In genomic region chr1:156816561-156817328, GRCh38 we compare ENCODE assay signal across 9 cellular contexts. TPM values are rescaled to one million over a fixed set of nuclear protein-coding genes. Genes with fewer than 3 reads are reported as not detected.
DNase-seq lines count a peak whose midpoint lies in the region; ATAC-seq and TF ChIP-seq lines count a peak whose summit lies in the region.
"Had no signal": no experiment of that assay in that cellular context is flagged by ENCODE, and none has a peak within 500 bp of the region (broad histone marks: within the 10 kb centered on the region; RNA-seq: fewer than 3 reads in every experiment).

TSS of gene SH2D2A (minus strand) at chr1:156816848. CDS start at chr1:156816708, 140 bp downstream.

- POLR2A ChIA-PET in GM10248 (lab: Yijun Ruan, JAX), result interaction anchor here (1.0 kb wide), 1 partner anchor 8 kb away, joined by 3 read pairs; no protein-coding TSS in a partner anchor

- H3K4me3 ChIP-seq in RWPE2 (ENCODE audit: severe bottlenecking) (no peak within 1 kb of the TSS), lower leg skin (ENCODE audit: low read depth, poor library complexity, severe bottlenecking) (no peak within 1 kb of the TSS)
- H3K4me3 ChIP-seq: ovary had no signal

- no peak for TF ChIP-seq POLR2A in lower leg skin (IDR thresholded peaks at IDR 0.05)

- H3K36me3 ChIP-seq in RWPE2 (ENCODE audit: low read depth), result no peaks in the 10 kb centered on the region
- H3K36me3 ChIP-seq: ovary had no signal

- intact Hi-C loops in lower leg skin (cut with DNase I; ENCODE audit: low total_unique reads), result no loop called here

- WGBS in lower leg skin, 2 donors, result 41 to 49% methylated on average over 10 of the region's 10 CpGs

- ATAC-seq in HG02798 (IDR thresholded peaks at IDR 0.05; ENCODE audit: poor library complexity, unreplicated experiment), result peak; percentile 68
- peak; percentile 58 for ATAC-seq in RWPE2 (ENCODE audit: low read depth)

- peaks cover 41% of the 10 kb centered on the region for H3K4me1 ChIP-seq in RWPE2 (ENCODE audit: insufficient read depth, poor library complexity, severe bottlenecking)

- CTCF ChIA-PET in GM10248 (lab: Yijun Ruan, JAX), result interaction anchor here (0.8 to 11.5 kb wide), 7 partner anchors 18 to 343 kb away, joined by 3 to 106 read pairs (median 5); partner anchors contain the start of gene NTRK1

- no peaks in the 10 kb centered on the region for H3K9me3 ChIP-seq in RWPE2 (ENCODE audit: severe bottlenecking)
- H3K9me3 ChIP-seq: ovary had no signal

- H3K27ac ChIP-seq in RWPE2 (ENCODE audit: poor library complexity, severe bottlenecking), result peak within 1 kb of the TSS; percentile 32

- TF ChIP-seq CTCF in GM10248 (IDR thresholded peaks at IDR 0.05; ENCODE audit: control extremely low read depth, extremely low read depth, low read depth, missing control alignments) (no peak), RWPE2 (IDR thresholded peaks at IDR 0.05; ENCODE audit: poor library complexity, severe bottlenecking) (no peak), lower leg skin (IDR thresholded peaks at IDR 0.05) (no peak)

- H3K27me3 ChIP-seq in RWPE2 (ENCODE audit: insufficient read depth, poor library complexity, severe bottlenecking), result no peaks in the 10 kb centered on the region
- H3K27me3 ChIP-seq: ovary had no signal

- DNase-seq in GM10248 (ENCODE audit: extremely low spot score), result peak; percentile 86
- peak; percentile 63 for DNase-seq in RWPE2 (ENCODE audit: low spot score)
- DNase-seq in activated gamma-delta T cell treated with anti-CD3 and anti-CD28 coated beads, Interleukin-2, amount 50 U/mL, for 16 hours (ENCODE audit: low read depth), result peak; percentile 95
- peak; percentile 43 to 90 for DNase-seq in lower leg skin (ENCODE audit: low spot score in 2 of 2)
- peak; percentile 90 to 92 for DNase-seq in stimulated activated CD8-positive, alpha-beta memory T cell treated with anti-CD3 and anti-CD28 coated beads, Interleukin-4, amount 100 ng/mL, for 1 hour (ENCODE audit: low read depth in 2 of 2, low spot score in 1 of 2)
- no peak for DNase-seq in superior temporal gyrus (ENCODE audit: extremely low spot score)
- DNase-seq in SHP77 treated with DMSO at 0.1 percent for 48 hours (lab: John Stamatoyannopoulos, UW), result no peak

RNA-seq across cellular contexts. Expression of gene SH2D2A, which starts in this region (rescaled TPM):
- total RNA-seq in lower leg skin, result 1 to 10 TPM in 1 of 4 donors, not detected in 3; 1.5 TPM

Comparison
In these comparisons a context has a peak if more than half of its experiments do, and no peak if none do; other contexts are left out.
1. DNase-seq: peak in GM10248 (single experiment), RWPE2 (single experiment), activated gamma-delta T cell treated with anti-CD3 and anti-CD28 coated beads, Interleukin-2, amount 50 U/mL, for 16 hours (single experiment), lower leg skin (2 of 2) and stimulated activated CD8-positive, alpha-beta memory T cell treated with anti-CD3 and anti-CD28 coated beads, Interleukin-4, amount 100 ng/mL, for 1 hour (2 of 2); none in superior temporal gyrus (single experiment) and SHP77 treated with DMSO at 0.1 percent for 48 hours (single experiment).